In the genomic region with DNA sequence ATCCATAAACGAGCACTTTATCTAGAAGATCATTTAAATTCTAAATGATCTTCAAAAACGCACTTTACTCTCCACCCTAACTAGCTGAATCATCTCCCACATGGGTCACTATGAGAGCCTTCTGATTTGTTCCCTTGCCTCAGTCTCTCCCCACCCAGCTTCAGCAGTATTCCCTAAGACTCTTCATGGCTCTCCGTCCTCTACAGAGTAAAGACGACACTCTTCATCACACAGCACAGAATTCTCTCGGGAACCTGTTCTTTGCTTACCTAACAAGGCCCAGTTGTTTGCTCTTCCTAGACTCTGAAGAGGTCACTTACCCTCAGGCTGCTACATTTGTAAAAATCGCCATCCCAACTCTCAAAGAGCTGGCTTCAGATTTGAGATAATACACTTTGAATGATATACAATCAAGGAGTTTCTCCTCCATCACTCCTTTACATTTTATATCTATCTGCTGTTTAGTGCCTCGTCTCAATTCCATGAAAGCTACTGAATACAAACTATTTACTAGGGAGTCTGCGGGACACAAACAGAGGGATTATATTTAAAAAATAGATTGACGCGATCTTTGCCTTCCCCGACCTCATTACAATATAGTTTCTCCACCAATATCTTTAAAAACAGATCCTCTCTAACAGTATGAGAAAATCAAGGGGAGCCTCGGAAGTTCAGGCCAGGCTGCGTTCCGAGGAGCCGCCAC, we compare ENCODE assay signal across 8 cellular contexts. TPM values are rescaled to one million over a fixed set of nuclear protein-coding genes. Genes with fewer than 3 reads are reported as not detected.
A peak's percentile ranks its signal among the peaks of the same experiment; 100 is the strongest.
DNase-seq lines count a peak whose midpoint lies in the region; ATAC-seq, FAIRE-seq and TF ChIP-seq lines count a peak whose summit lies in the region.

No MANE protein-coding gene starts in this region.

- TF ChIP-seq POLR2A in heart left ventricle (IDR thresholded peaks at IDR 0.05): no peak

- H3K27ac ChIP-seq in heart left ventricle (peak overlapping the region; percentile 95 to 100 (median 98)), keratinocyte (ENCODE audit: control insufficient read depth, insufficient read depth, low read length) (peak overlapping the region; percentile 93), thymus (ENCODE audit: low read depth) (peak overlapping the region; percentile 93)

- H3K27me3 ChIP-seq in heart left ventricle (no peaks in the 10 kb centered on the region), keratinocyte (ENCODE audit: control insufficient read depth, extremely low read depth, insufficient read depth, low read length) (no peaks in the 10 kb centered on the region), thymus (ENCODE audit: control insufficient read depth, insufficient read depth) (no peaks in the 10 kb centered on the region)

- H3K27ac Mint-ChIP-seq in activated naive CD4-positive, alpha-beta T cell treated with anti-CD3 and anti-CD28 coated beads, Interleukin-2, amount 50 U/mL, for 72 hours: peak overlapping the region; percentile 91 to 100

- H2AFZ ChIP-seq in keratinocyte (ENCODE audit: control insufficient read depth, low read length): peak overlapping the region; percentile 71

- peak overlapping the region; percentile 98 for H3K9ac ChIP-seq in keratinocyte (ENCODE audit: control insufficient read depth, extremely low read depth, insufficient read depth, low read length)

- dilution Hi-C loops in keratinocyte (cut with MboI; ENCODE audit: extremely low pct_ligation_motif_present, low sequenced_read_pairs): no loop called here

- peak in 1 of 4 donors; percentile 23 for ATAC-seq in heart left ventricle
- ATAC-seq in Right ventricle myocardium inferior: no peak
- ATAC-seq in activated naive CD4-positive, alpha-beta T cell treated with anti-CD3 and anti-CD28 coated beads, Interleukin-2, amount 50 U/mL, for 72 hours: no peak

- H3K9me3 ChIP-seq in heart left ventricle (no peaks in the 10 kb centered on the region), keratinocyte (ENCODE audit: control insufficient read depth, low read depth, low read length) (no peaks in the 10 kb centered on the region), thymus (ENCODE audit: control insufficient read depth) (no peaks in the 10 kb centered on the region)

- H3K79me2 ChIP-seq in keratinocyte (ENCODE audit: control insufficient read depth, insufficient read depth, low read length): peaks cover 12% of the 10 kb centered on the region

- peak overlapping the region; percentile 69 for H3K4me2 ChIP-seq in keratinocyte (ENCODE audit: control insufficient read depth, extremely low read depth, insufficient read depth, low read depth, low read length)

- H3K36me3 Mint-ChIP-seq in activated naive CD4-positive, alpha-beta T cell treated with anti-CD3 and anti-CD28 coated beads, Interleukin-2, amount 50 U/mL, for 72 hours: peaks cover 12 to 22% of the 10 kb centered on the region in 2 donors

- no peak for FAIRE-seq in keratinocyte (lab: Jason Lieb, UNC)
- no peak for FAIRE-seq in D721Med (lab: Jason Lieb, UNC)

- no peaks in the 10 kb centered on the region for H3K9me3 Mint-ChIP-seq in activated naive CD4-positive, alpha-beta T cell treated with anti-CD3 and anti-CD28 coated beads, Interleukin-2, amount 50 U/mL, for 72 hours

- no peaks in the 10 kb centered on the region for H3K9me1 ChIP-seq in keratinocyte (ENCODE audit: control insufficient read depth, extremely low read depth, insufficient read depth, low read length)

- H3K4me3 ChIP-seq in heart left ventricle (peak overlapping the region; percentile 69 to 98 (median 92)), keratinocyte (ENCODE audit: control insufficient read depth in 2 of 3, extremely low read depth in 1 of 3, insufficient read depth in 2 of 3, low read depth in 1 of 3, low read length in 3 of 3) (peak overlapping the region; percentile 82 to 92 (median 86)), thymus (ENCODE audit: low read length) (peak overlapping the region; percentile 78)

- DNase-seq in heart left ventricle: no peak
- DNase-seq in Right ventricle myocardium inferior (ENCODE audit: missing footprints): no peak
- no peak for DNase-seq in activated naive CD4-positive, alpha-beta T cell treated with anti-CD3 and anti-CD28 coated beads, Interleukin-2, amount 50 U/mL, for 72 hours (ENCODE audit: low spot score in 2 of 2)
- DNase-seq in keratinocyte (ENCODE audit: low read depth, low spot score): no peak
- DNase-seq in kidney glomerular epithelial cell (lab: John Stamatoyannopoulos, UW): no peak
- DNase-seq in NCI-H1436 (lab: John Stamatoyannopoulos, UW): no peak
- DNase-seq in D721Med (ENCODE audit: insufficient read length, low spot score): no peak

- intact Hi-C loops in heart left ventricle (cut with DNase I): loop anchor here in 8 of 10 donors (1.0 to 10.0 kb wide), 8 partner anchors 17 to 595 kb away; a partner anchor contains a TSS
- intact Hi-C loops in Right ventricle myocardium inferior (cut with DNase I): loop anchor here (1.0 to 10.0 kb wide), 3 partner anchors 18 to 605 kb away; a partner anchor contains a TSS

- peaks cover 0 to 17% (median 7%) of the 10 kb centered on the region in 9 donors for H3K36me3 ChIP-seq in heart left ventricle
- H3K36me3 ChIP-seq in keratinocyte (ENCODE audit: control insufficient read depth in 2 of 2, extremely low read depth in 1 of 2, insufficient read depth in 2 of 2, low read length in 2 of 2): no peaks in the 10 kb centered on the region
- no peaks in the 10 kb centered on the region for H3K36me3 ChIP-seq in thymus (ENCODE audit: control insufficient read depth, insufficient read depth)

- no peaks in the 10 kb centered on the region for H4K20me1 ChIP-seq in keratinocyte (ENCODE audit: control insufficient read depth, extremely low read depth, insufficient read depth, low read length)

- H3K4me1 ChIP-seq in heart left ventricle (peaks cover 0 to 28% (median 18%) of the 10 kb centered on the region in 12 donors), keratinocyte (ENCODE audit: control insufficient read depth, extremely low read depth, insufficient read depth, low read length) (peaks cover 18% of the 10 kb centered on the region), thymus (ENCODE audit: control insufficient read depth, insufficient read depth, low read length) (no peaks in the 10 kb centered on the region)

- no peak for TF ChIP-seq CTCF in heart left ventricle (IDR thresholded peaks at IDR 0.05)
- TF ChIP-seq CTCF in keratinocyte (optimal IDR thresholded peaks at IDR 0.05 in 1 of 3, IDR thresholded peaks at IDR 0.05 in 1 of 3, conservative IDR thresholded peaks at IDR 0.05 in 1 of 3; ENCODE audit: extremely low read depth in 1 of 3, insufficient read depth in 2 of 3, low read length in 3 of 3): no peak
- TF ChIP-seq CTCF in D721Med (IDR thresholded peaks at IDR 0.05; ENCODE audit: insufficient read depth, missing control alignments): no peak

- WGBS in heart left ventricle, 4 donors: 14 to 19% (median 18%) methylated on average over 15 of the region's 15 CpGs
- WGBS in thymus: 33% methylated on average over 15 of the region's 15 CpGs

RNA-seq across cellular contexts. Expression of a gene that starts 0.5 kb away (rescaled TPM):
- total RNA-seq in heart left ventricle (10 to 100 TPM; 17.1 to 27.0 (median 21.1) TPM), Right ventricle myocardium inferior (20.5 TPM)
- polyA plus RNA-seq in heart left ventricle (10 to 100 TPM in 1 of 2 donors, 1 to 10 TPM in 1; 4.0 to 15.4 TPM), keratinocyte (18.0 to 29.3 TPM (median 24.5 TPM) in 3 replicates), thymus (7.6 TPM)
- total RNA-seq in activated naive CD4-positive, alpha-beta T cell treated with anti-CD3 and anti-CD28 coated beads, Interleukin-2, amount 50 U/mL, for 72 hours: 100 to 1,000 TPM in 1 of 2 donors, 10 to 100 TPM in 1; 42.6 to 116 TPM
- 20.5 TPM for polyA plus RNA-seq in keratinocyte (2011; ENCODE audit: low read depth)
- polyA plus RNA-seq in keratinocyte (2011; cell fraction: cytosol; rRNA removed): 17.3 and 24.7 TPM in 2 replicates
- polyA plus RNA-seq in keratinocyte (2011; cell fraction: nucleus; rRNA removed): 36.9 and 44.6 TPM in 2 replicates
- polyA plus RNA-seq in keratinocyte (2012; ENCODE audit: low replicate concordance): 11.8 and 14.0 TPM in 2 replicates
- 25.6 to 50.6 TPM (median 48.2 TPM) in 3 replicates for polyA minus RNA-seq in keratinocyte
- 18.0 TPM for polyA minus RNA-seq in keratinocyte (2011; cell fraction: cytosol; rRNA and poly(A)+ RNA removed)
- 40.8 and 47.0 TPM in 2 replicates for polyA minus RNA-seq in keratinocyte (2011; cell fraction: nucleus; rRNA and poly(A)+ RNA removed)

RNA-seq across cellular contexts. Expression of a gene that starts 18.5 kb away (rescaled TPM):
- 10 to 100 TPM in 1 of 9 donors, 1 to 10 TPM in 8; 5.7 to 10.1 (median 7.9) TPM for total RNA-seq in heart left ventricle
- polyA plus RNA-seq in heart left ventricle: 1 to 10 TPM; 5.4 to 8.4 TPM
- total RNA-seq in Right ventricle myocardium inferior: 9.8 TPM
- total RNA-seq in activated naive CD4-positive, alpha-beta T cell treated with anti-CD3 and anti-CD28 coated beads, Interleukin-2, amount 50 U/mL, for 72 hours: 10 to 100 TPM; 22.7 to 24.8 TPM
- polyA plus RNA-seq in keratinocyte: 5.5 to 10.3 TPM (median 7.5 TPM) in 3 replicates
- 10.9 TPM for polyA plus RNA-seq in keratinocyte (2011; ENCODE audit: low read depth)
- polyA plus RNA-seq in keratinocyte (2011; cell fraction: cytosol; rRNA removed): 4.4 and 4.9 TPM in 2 replicates
- 10.3 and 17.7 TPM in 2 replicates for polyA plus RNA-seq in keratinocyte (2011; cell fraction: nucleus; rRNA removed)
- polyA plus RNA-seq in keratinocyte (2012; ENCODE audit: low replicate concordance): 6.5 and 10.3 TPM in 2 replicates
- 1.1 to 2.8 TPM (median 2.3 TPM) in 3 replicates for polyA minus RNA-seq in keratinocyte
- polyA minus RNA-seq in keratinocyte (2011; cell fraction: cytosol; rRNA and poly(A)+ RNA removed): 3.5 TPM
- 2.5 and 4.3 TPM in 2 replicates for polyA minus RNA-seq in keratinocyte (2011; cell fraction: nucleus; rRNA and poly(A)+ RNA removed)
- polyA plus RNA-seq in thymus: 30.3 TPM

RNA-seq across cellular contexts. Expression of a gene that starts 18.5 kb away (rescaled TPM):
- total RNA-seq in heart left ventricle (1 to 10 TPM in 7 of 9 donors, under 1 TPM in 2; 0.75 to 2.5 (median 1.9) TPM), Right ventricle myocardium inferior (1.4 TPM)
- polyA plus RNA-seq in heart left ventricle (under 1 TPM; 0.82 to 0.88 TPM), keratinocyte (0.65 to 1.4 TPM (median 1.1 TPM) in 3 replicates), thymus (4.0 TPM)
- 1 to 10 TPM in 1 of 2 donors, under 1 TPM in 1; 0.48 to 1.5 TPM for total RNA-seq in activated naive CD4-positive, alpha-beta T cell treated with anti-CD3 and anti-CD28 coated beads, Interleukin-2, amount 50 U/mL, for 72 hours
- 1.5 TPM for polyA plus RNA-seq in keratinocyte (2011; ENCODE audit: low read depth)
- polyA plus RNA-seq in keratinocyte (2011; cell fraction: cytosol; rRNA removed): 0.90 and 0.96 TPM in 2 replicates
- 1.3 and 1.4 TPM in 2 replicates for polyA plus RNA-seq in keratinocyte (2011; cell fraction: nucleus; rRNA removed)
- polyA plus RNA-seq in keratinocyte (2012; ENCODE audit: low replicate concordance): 0.71 and 0.89 TPM in 2 replicates
- 0.46 to 1.4 TPM in 2 of 3 replicates, not detected in the other for polyA minus RNA-seq in keratinocyte
- not detected for polyA minus RNA-seq in keratinocyte (2011; cell fraction: cytosol; rRNA and poly(A)+ RNA removed)
- 0.47 and 0.95 TPM in 2 replicates for polyA minus RNA-seq in keratinocyte (2011; cell fraction: nucleus; rRNA and poly(A)+ RNA removed)
